Comparison of ENCODE assay signal across 14 cellular contexts in genomic region chr11:2813141-2813908, GRCh38.
DNase-seq lines count a peak whose midpoint lies in the region; ATAC-seq and TF ChIP-seq lines count a peak whose summit lies in the region.
"Had no signal": no experiment of that assay in that cellular context is flagged by ENCODE, and none has a peak within 500 bp of the region (broad histone marks: within the 10 kb centered on the region; RNA-seq: fewer than 3 reads in every experiment).

No MANE protein-coding gene starts in this region.

- ATAC-seq in left ventricle myocardium superior: no peak
- ATAC-seq in HG02884 (IDR thresholded peaks at IDR 0.05; ENCODE audit: unreplicated experiment): no peak
- ATAC-seq: A549 had no signal

- H3K4me2 ChIP-seq in smooth muscle cell: peak overlapping the region; percentile 64
- H3K4me2 ChIP-seq: A549 had no signal

- H4K20me1 ChIP-seq in smooth muscle cell (ENCODE audit: low read depth): no peaks in the 10 kb centered on the region

- intact Hi-C loops in left ventricle myocardium superior (cut with micrococcal nuclease): no loop called here

- H3K27ac ChIP-seq in SJCRH30 (no peak overlapping the region), smooth muscle cell (ENCODE audit: low read depth) (peak overlapping the region; percentile 69)
- H3K27ac ChIP-seq: A549, SJSA1, thoracic aorta had no signal

- H2AFZ ChIP-seq in smooth muscle cell (ENCODE audit: low read depth): no peak overlapping the region

- no peak for TF ChIP-seq CTCF in smooth muscle cell (IDR thresholded peaks at IDR 0.05; ENCODE audit: borderline replicate concordance, insufficient read depth, poor library complexity, severe bottlenecking)
- no peak for TF ChIP-seq CTCF in foreskin fibroblast (IDR thresholded peaks at IDR 0.05; ENCODE audit: low read depth, low read length)

- H3K27me3 ChIP-seq in SJCRH30 (0 out of 2 replicates have a peak, but pooled peaks cover 2% of the 10 kb centered on the region), smooth muscle cell (ENCODE audit: low read depth) (no peaks in the 10 kb centered on the region)

- peaks cover 9% of the 10 kb centered on the region for H3K4me1 ChIP-seq in SJCRH30
- no peaks in the 10 kb centered on the region for H3K4me1 ChIP-seq in smooth muscle cell (ENCODE audit: low read depth)
- H3K4me1 ChIP-seq: A549 had no signal

- DNase-seq in NOMO-1 treated with DMSO at 0.1 percent for 48 hours (lab: John Stamatoyannopoulos, UW; ENCODE audit: unreplicated experiment) (peak; percentile 28), NOMO-1 treated with dmso at 0.1 percent for 144 hours (lab: John Stamatoyannopoulos, UW; ENCODE audit: unreplicated experiment) (no peak), SJCRH30 (peak; percentile 58 to 60), left ventricle myocardium superior (peak; percentile 19), smooth muscle cell (lab: John Stamatoyannopoulos, UW; ENCODE audit: unreplicated experiment) (no peak), activated gamma-delta T cell treated with Interleukin-2 at 50 U/mL for 16 hours (no peak), foreskin fibroblast (no peak)
- DNase-seq: activated B cell treated with CpG ODN at 0.5 μM for 24 hours, endodermal cell, nucleus accumbens had no signal

- H3K9me3 ChIP-seq in SJCRH30 (replicated peaks) (0 out of 2 replicates have a peak, but pooled peaks cover 4% of the 10 kb centered on the region), smooth muscle cell (replicated peaks; ENCODE audit: low read depth) (no peaks in the 10 kb centered on the region)
- H3K9me3 ChIP-seq: thoracic aorta had no signal

- H3K9ac ChIP-seq in smooth muscle cell (ENCODE audit: low read depth): no peak overlapping the region

- H3K4me3 ChIP-seq in SJCRH30 (no peak overlapping the region), smooth muscle cell (no peak overlapping the region), foreskin fibroblast (ENCODE audit: low read depth in 1 of 2, low read length in 2 of 2) (no peak overlapping the region)
- H3K4me3 ChIP-seq: A549, SJSA1 had no signal

- H3K79me2 ChIP-seq in smooth muscle cell (ENCODE audit: low read depth): no peaks in the 10 kb centered on the region

- H3K36me3 ChIP-seq in SJCRH30 (no peaks in the 10 kb centered on the region), smooth muscle cell (ENCODE audit: low read depth) (no peaks in the 10 kb centered on the region)
- H3K36me3 ChIP-seq: SJSA1, thoracic aorta had no signal

- no peaks in the 10 kb centered on the region for H3F3A ChIP-seq in smooth muscle cell (ENCODE audit: low read depth)

- 37% methylated on average over 14 of the region's 14 CpGs for WGBS in smooth muscle cell (ENCODE audit: low lambda C conversion rate)

Comparison
In these comparisons a context has a peak if more than half of its experiments do, and no peak if none do; other contexts are left out.
1. DNase-seq: peak in NOMO-1 treated with DMSO at 0.1 percent for 48 hours (single experiment), SJCRH30 (2 of 2) and left ventricle myocardium superior (single experiment); none in NOMO-1 treated with dmso at 0.1 percent for 144 hours (single experiment), smooth muscle cell (single experiment), activated gamma-delta T cell treated with Interleukin-2 at 50 U/mL for 16 hours (single experiment) and foreskin fibroblast (0 of 2).